Comparison of ENCODE assay signal across 23 cellular contexts in the genomic region with DNA sequence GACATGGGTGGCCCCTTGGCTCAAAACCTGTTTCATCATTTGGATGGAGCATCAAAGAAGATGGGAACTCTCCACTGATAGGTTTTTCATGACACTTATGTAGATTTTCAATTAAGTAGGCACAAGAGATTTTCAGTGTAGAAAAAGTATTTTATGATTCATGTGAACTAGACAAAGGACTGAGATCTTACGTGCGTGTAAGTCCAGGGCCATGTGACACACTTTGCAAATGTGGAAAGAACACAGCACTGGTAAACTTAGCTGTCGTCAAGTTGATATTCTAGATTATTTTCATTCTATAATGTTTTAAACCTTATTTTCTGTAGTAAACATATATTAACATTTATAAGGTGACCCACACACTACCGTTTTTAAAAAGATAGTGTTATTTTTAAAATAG.
"Had no signal": no experiment of that assay in that cellular context is flagged by ENCODE, and none has a peak within 500 bp of the region (broad histone marks: within the 10 kb centered on the region; RNA-seq: fewer than 3 reads in every experiment).

No MANE protein-coding gene starts in this region.

- H3K4me1 Mint-ChIP-seq: naive B cell; stimulated activated memory B cell treated with anti-CD40 and anti-IgM and Interleukin-4, amounts not matched to agents 10 μg/mL and 1 μg/mL and 100 μg/mL, for 72 hours had no signal

- H3K27ac ChIP-seq: coronary artery, epithelial cell of prostate, esophagus squamous epithelium, neutrophil, right lobe of liver, spleen, testis, upper lobe of right lung had no signal

- H3K27ac Mint-ChIP-seq: naive B cell; nephron progenitor cell; stimulated activated memory B cell treated with anti-CD40 and anti-IgM and Interleukin-4, amounts not matched to agents 10 μg/mL and 1 μg/mL and 100 μg/mL, for 72 hours; stimulated activated naive CD8-positive, alpha-beta T cell treated with anti-CD3 and anti-CD28 coated beads, Interleukin-15, Interleukin-2, amounts not matched to agents 100 ng/mL and 50 ng/mL, for 24 hours had no signal

- H3K36me3 Mint-ChIP-seq: naive B cell; stimulated activated memory B cell treated with anti-CD40 and anti-IgM and Interleukin-4, amounts not matched to agents 10 μg/mL and 1 μg/mL and 100 μg/mL, for 72 hours had no signal

- H3K4me1 ChIP-seq: lower lobe of right lung, right lobe of liver, upper lobe of right lung had no signal

- DNase-seq: central memory CD4-positive, alpha-beta T cell; effector memory CD8-positive, alpha-beta T cell; esophagus squamous epithelium; gastrocnemius medialis; islet precursor cell; lower lobe of right lung; mesendoderm; naive B cell; nephron progenitor cell; right lobe of liver; spleen; stimulated activated CD4-positive, alpha-beta T cell treated with anti-CD3 and anti-CD28 coated beads, Interleukin-15, amount 100 ng/mL, for 24 hours; stimulated activated CD4-positive, alpha-beta T cell treated with anti-CD3 and anti-CD28 coated beads, Interleukin-1b, Interleukin-23, amount 100 ng/mL, for 48 hours; stimulated activated CD4-positive, alpha-beta T cell treated with anti-CD3 and anti-CD28 coated beads, Interleukin-4, amount 100 ng/mL, for 24 hours; testis; upper lobe of right lung had no signal

- H3K9me3 Mint-ChIP-seq: effector memory CD8-positive, alpha-beta T cell; naive B cell; nephron progenitor cell; stimulated activated memory B cell treated with anti-CD40 and anti-IgM and Interleukin-4, amounts not matched to agents 10 μg/mL and 1 μg/mL and 100 μg/mL, for 72 hours; stimulated activated naive CD8-positive, alpha-beta T cell treated with anti-CD3 and anti-CD28 coated beads, Interleukin-15, Interleukin-2, amounts not matched to agents 100 ng/mL and 50 ng/mL, for 24 hours had no signal

- H3K36me3 ChIP-seq: esophagus squamous epithelium, gastrocnemius medialis, lower lobe of right lung, right lobe of liver, tibial nerve, upper lobe of right lung, vagina had no signal

- H3K9me3 ChIP-seq: esophagus squamous epithelium, gastrocnemius medialis, lower lobe of right lung, neutrophil, right lobe of liver, spleen, testis, tibial nerve, upper lobe of right lung, vagina had no signal

- H3K27me3 Mint-ChIP-seq: effector memory CD8-positive, alpha-beta T cell; naive B cell; stimulated activated memory B cell treated with anti-CD40 and anti-IgM and Interleukin-4, amounts not matched to agents 10 μg/mL and 1 μg/mL and 100 μg/mL, for 72 hours; stimulated activated naive CD8-positive, alpha-beta T cell treated with anti-CD3 and anti-CD28 coated beads, Interleukin-15, Interleukin-2, amounts not matched to agents 100 ng/mL and 50 ng/mL, for 24 hours had no signal

- H3K4me3 ChIP-seq: coronary artery, esophagus squamous epithelium, gastrocnemius medialis, lower lobe of right lung, right lobe of liver, spleen, testis, tibial nerve, upper lobe of right lung, vagina had no signal

- H3K4me3 Mint-ChIP-seq: naive B cell; nephron progenitor cell; stimulated activated memory B cell treated with anti-CD40 and anti-IgM and Interleukin-4, amounts not matched to agents 10 μg/mL and 1 μg/mL and 100 μg/mL, for 72 hours; stimulated activated naive CD8-positive, alpha-beta T cell treated with anti-CD3 and anti-CD28 coated beads, Interleukin-15, Interleukin-2, amounts not matched to agents 100 ng/mL and 50 ng/mL, for 24 hours had no signal

- H3K27me3 ChIP-seq: esophagus squamous epithelium, gastrocnemius medialis, neutrophil, right lobe of liver, spleen, testis, tibial nerve, upper lobe of right lung, vagina had no signal
